In genomic region chr2:98936133-98936916, GRCh38 we compare ENCODE assay signal across 8 cellular contexts. TPM values are rescaled to one million over a fixed set of nuclear protein-coding genes. Genes with fewer than 3 reads are reported as not detected.
DNase-seq lines count a peak whose midpoint lies in the region; ATAC-seq and TF ChIP-seq lines count a peak whose summit lies in the region.

A gene with protein sequence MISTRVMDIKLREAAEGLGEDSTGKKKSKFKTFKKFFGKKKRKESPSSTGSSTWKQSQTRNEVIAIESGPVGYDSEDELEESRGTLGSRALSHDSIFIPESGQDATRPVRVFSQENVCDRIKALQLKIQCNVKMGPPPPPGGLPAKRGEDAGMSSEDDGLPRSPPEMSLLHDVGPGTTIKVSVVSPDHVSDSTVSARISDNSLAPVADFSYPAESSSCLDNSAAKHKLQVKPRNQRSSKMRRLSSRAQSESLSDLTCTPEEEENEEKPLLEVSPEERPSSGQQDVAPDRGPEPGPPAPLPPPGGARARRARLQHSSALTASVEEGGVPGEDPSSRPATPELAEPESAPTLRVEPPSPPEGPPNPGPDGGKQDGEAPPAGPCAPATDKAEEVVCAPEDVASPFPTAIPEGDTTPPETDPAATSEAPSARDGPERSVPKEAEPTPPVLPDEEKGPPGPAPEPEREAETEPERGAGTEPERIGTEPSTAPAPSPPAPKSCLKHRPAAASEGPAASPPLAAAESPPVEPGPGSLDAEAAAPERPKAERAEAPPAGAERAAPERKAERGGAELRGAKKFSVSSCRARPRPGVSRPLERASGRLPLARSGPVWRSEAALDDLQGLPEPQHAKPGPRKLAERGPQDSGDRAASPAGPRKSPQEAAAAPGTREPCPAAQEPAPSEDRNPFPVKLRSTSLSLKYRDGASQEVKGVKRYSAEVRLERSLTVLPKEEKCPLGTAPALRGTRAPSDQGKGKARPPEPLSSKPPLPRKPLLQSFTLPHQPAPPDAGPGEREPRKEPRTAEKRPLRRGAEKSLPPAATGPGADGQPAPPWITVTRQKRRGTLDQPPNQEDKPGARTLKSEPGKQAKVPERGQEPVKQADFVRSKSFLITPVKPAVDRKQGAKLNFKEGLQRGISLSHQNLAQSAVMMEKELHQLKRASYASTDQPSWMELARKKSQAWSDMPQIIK (minus strand): TSS chr2:98936225. CDS start chr2:98846800, 89,425 bp downstream.

- H3K27me3 ChIP-seq in ascending aorta (no peaks in the 10 kb centered on the region), spleen (replicated peaks in 1 of 7) (peaks cover 4 to 64% (median 40%) of the 10 kb centered on the region in 7 donors)

- H3K36me3 ChIP-seq in ascending aorta (no peaks in the 10 kb centered on the region), spleen (no peaks in the 10 kb centered on the region)

- H3K4me3 ChIP-seq in NB4 (ENCODE audit: low read depth, low read length) (peak within 1 kb of the TSS; percentile 27), ascending aorta (peak within 1 kb of the TSS; percentile 75), spleen (peak within 1 kb of the TSS; percentile 34 to 72 (median 42))

- DNase-seq in COR-L47 (lab: John Stamatoyannopoulos, UW) (peak; percentile 26), NB4 (ENCODE audit: low read depth) (peak; percentile 64), ascending aorta (ENCODE audit: low spot score in 2 of 2) (no peak), iris pigment epithelial cell (ENCODE audit: low read depth) (peak; percentile 33), spleen (no peak)

- H3K4me1 ChIP-seq in ascending aorta (peaks cover 6% of the 10 kb centered on the region in 2 donors), spleen (peaks cover 10 to 36% (median 19%) of the 10 kb centered on the region in 6 donors)

- H3K9me3 ChIP-seq in ascending aorta (no peaks in the 10 kb centered on the region), spleen (no peaks in the 10 kb centered on the region)

- 1 to 7% (median 2%) methylated on average over 16 to 88 of the region's 88 CpGs for WGBS in spleen, 5 donors

- intact Hi-C loops in ascending aorta (cut with DNase I) (no loop called here), spleen (cut with DNase I; ENCODE audit: low total_unique reads) (no loop called here)

- no peak for ATAC-seq in GM21515 (IDR thresholded peaks at IDR 0.05; ENCODE audit: unreplicated experiment)
- ATAC-seq in HG02798 (IDR thresholded peaks at IDR 0.05; ENCODE audit: poor library complexity, unreplicated experiment) = no peak
- ATAC-seq in GM21381 (IDR thresholded peaks at IDR 0.05; ENCODE audit: unreplicated experiment) = no peak

- TF ChIP-seq CTCF in NB4 (IDR thresholded peaks at IDR 0.05; ENCODE audit: low read depth, low read length) = no peak
- no peak for TF ChIP-seq CTCF in ascending aorta (IDR thresholded peaks at IDR 0.05)
- no peak for TF ChIP-seq CTCF in spleen (IDR thresholded peaks at IDR 0.05 in 8 of 11, conservative IDR thresholded peaks at IDR 0.05 in 3 of 11)

- H3K27ac ChIP-seq in ascending aorta = no peak within 1 kb of the TSS
- H3K27ac ChIP-seq in spleen = peak within 1 kb of the TSS in 3 of 8 donors; percentile 18 to 53 (median 28)

- TF ChIP-seq POLR2A in NB4 (IDR thresholded peaks at IDR 0.05; ENCODE audit: extremely low read depth, insufficient read length) (no peak), spleen (IDR thresholded peaks at IDR 0.05) (no peak)

RNA-seq across cellular contexts. Expression of the gene that starts here (rescaled TPM):
- total RNA-seq in ascending aorta = 51.9 TPM
- total RNA-seq in spleen = 1 to 10 TPM; 1.0 to 5.1 (median 2.1) TPM
- under 1 TPM; 0.52 to 0.77 (median 0.76) TPM for polyA plus RNA-seq in spleen

Comparison
In these comparisons a context has a peak if more than half of its experiments do, and no peak if none do; other contexts are left out.
1. DNase-seq: peak in COR-L47 (single experiment), NB4 (single experiment) and iris pigment epithelial cell (single experiment); none in ascending aorta (0 of 2) and spleen (single experiment).
2. Peak in every context shown above with its lines, with median percentiles within 50 percentile points of each other: H3K4me3 ChIP-seq.